In genomic region chr1:193212637-193213036, GRCh38 we compare ENCODE assay signal across 29 cellular contexts.
"Had no signal": no experiment of that assay in that cellular context is flagged by ENCODE, and none has a peak within 500 bp of the region (broad histone marks: within the 10 kb centered on the region; RNA-seq: fewer than 3 reads in every experiment).

No MANE protein-coding gene starts in this region.

- H3K27me3 ChIP-seq: cardiac muscle cell, ovary, suprapubic skin, tibial artery had no signal

- H3K27ac Mint-ChIP-seq: activated CD4-positive, alpha-beta memory T cell treated with anti-CD3 and anti-CD28 coated beads, Interleukin-2, amount 10 ng/mL, durations not matched to agents 7 days and 5 days; activated CD4-positive, alpha-beta T cell treated with anti-CD3 and anti-CD28 coated beads, Interleukin-2, amount 10 ng/mL, durations not matched to agents 24 days and 14 days; activated naive CD4-positive, alpha-beta T cell treated with anti-CD3 and anti-CD28 coated beads, Interleukin-2, amount 10 ng/mL, durations not matched to agents 7 days and 5 days; activated T-cell treated with anti-CD3 and anti-CD28 coated beads, Interleukin-2, amount 50 U/mL, for 24 hours; effector memory CD8-positive, alpha-beta T cell; mesothelial cell of epicardium; naive thymus-derived CD4-positive, alpha-beta T cell; progenitor cell of endocrine pancreas; T-helper 1 cell treated with Interleukin-12 subunit alpha and Interleukin-12 subunit beta and Interleukin-4 antibody, amounts not matched to agents 30 μg/mL and 1 μg/mL, for 36 hours had no signal

- H3K4me3 Mint-ChIP-seq: activated CD4-positive, alpha-beta memory T cell treated with anti-CD3 and anti-CD28 coated beads, Interleukin-2, amount 10 ng/mL, durations not matched to agents 7 days and 5 days; activated CD4-positive, alpha-beta T cell treated with anti-CD3 and anti-CD28 coated beads, Interleukin-2, amount 10 ng/mL, durations not matched to agents 24 days and 14 days; activated naive CD4-positive, alpha-beta T cell treated with anti-CD3 and anti-CD28 coated beads, Interleukin-2, amount 10 ng/mL, durations not matched to agents 7 days and 5 days; activated T-cell treated with anti-CD3 and anti-CD28 coated beads, Interleukin-2, amount 50 U/mL, for 24 hours; effector memory CD8-positive, alpha-beta T cell; mesothelial cell of epicardium; naive thymus-derived CD4-positive, alpha-beta T cell; T-helper 1 cell treated with Interleukin-12 subunit alpha and Interleukin-12 subunit beta and Interleukin-4 antibody, amounts not matched to agents 30 μg/mL and 1 μg/mL, for 36 hours had no signal

- H3K9me3 Mint-ChIP-seq: activated T-cell treated with anti-CD3 and anti-CD28 coated beads, Interleukin-2, amount 50 U/mL, for 24 hours; effector memory CD8-positive, alpha-beta T cell had no signal

- H3K4me3 ChIP-seq: cardiac muscle cell, ovary, suprapubic skin, tibial artery had no signal

- H3K27ac ChIP-seq: cardiac muscle cell, ovary, suprapubic skin, tibial artery, WERI-Rb-1 had no signal

- H3K4me1 ChIP-seq: suprapubic skin, tibial artery had no signal

- H3K27me3 Mint-ChIP-seq: activated CD4-positive, alpha-beta memory T cell treated with anti-CD3 and anti-CD28 coated beads, Interleukin-2, amount 10 ng/mL, durations not matched to agents 7 days and 5 days; activated CD4-positive, alpha-beta T cell treated with anti-CD3 and anti-CD28 coated beads, Interleukin-2, amount 10 ng/mL, durations not matched to agents 24 days and 14 days; activated naive CD4-positive, alpha-beta T cell treated with anti-CD3 and anti-CD28 coated beads, Interleukin-2, amount 10 ng/mL, durations not matched to agents 7 days and 5 days; activated T-cell treated with anti-CD3 and anti-CD28 coated beads, Interleukin-2, amount 50 U/mL, for 24 hours; effector memory CD8-positive, alpha-beta T cell; naive thymus-derived CD4-positive, alpha-beta T cell; progenitor cell of endocrine pancreas had no signal

- ATAC-seq: activated CD4-positive, CD25-positive, alpha-beta regulatory T cell treated with anti-CD3 and anti-CD28 coated beads, Interleukin-2, amount 50 U/mL, for 24 hours; effector memory CD8-positive, alpha-beta T cell; left colon; naive thymus-derived CD4-positive, alpha-beta T cell; sciatic nerve had no signal

- H3K4me1 Mint-ChIP-seq: mesothelial cell of epicardium had no signal

- H3K36me3 ChIP-seq: ovary, WERI-Rb-1 had no signal

- DNase-seq: activated CD4-positive, alpha-beta memory T cell treated with anti-CD3 and anti-CD28 coated beads, Interleukin-2, amount 10 ng/mL, durations not matched to agents 7 days and 5 days; activated CD4-positive, alpha-beta T cell treated with anti-CD3 and anti-CD28 coated beads, Interleukin-2, amount 10 ng/mL, durations not matched to agents 24 days and 14 days; activated CD8-positive, alpha-beta memory T cell treated with anti-CD3 and anti-CD28 coated beads, Interleukin-2, amount 50 U/mL, for 48 hours; activated gamma-delta T cell; activated naive CD4-positive, alpha-beta T cell treated with anti-CD3 and anti-CD28 coated beads, Interleukin-2, amount 10 ng/mL, durations not matched to agents 7 days and 5 days; activated T-cell treated with anti-CD3 and anti-CD28 coated beads, Interleukin-2, amount 50 U/mL, for 24 hours; amygdala; cerebellar nuclear complex; cortex of kidney; effector memory CD8-positive, alpha-beta T cell; hippocampal formation; kidney; left colon; naive thymus-derived CD4-positive, alpha-beta T cell; ovary; retina; stimulated activated CD4-positive, alpha-beta T cell treated with anti-CD3 and anti-CD28 coated beads, Interleukin-15, amount 100 ng/mL, for 24 hours; stimulated activated CD4-positive, alpha-beta T cell treated with anti-CD3 and anti-CD28 coated beads, Interleukin-2, amount 100 ng/mL, for 24 hours; stimulated activated naive CD4-positive, alpha-beta T cell; T1000; tibial artery; WERI-Rb-1 had no signal

- H3K9me3 ChIP-seq: ovary, suprapubic skin had no signal
